ENCODE assay signal across 18 cellular contexts in the genomic region with DNA sequence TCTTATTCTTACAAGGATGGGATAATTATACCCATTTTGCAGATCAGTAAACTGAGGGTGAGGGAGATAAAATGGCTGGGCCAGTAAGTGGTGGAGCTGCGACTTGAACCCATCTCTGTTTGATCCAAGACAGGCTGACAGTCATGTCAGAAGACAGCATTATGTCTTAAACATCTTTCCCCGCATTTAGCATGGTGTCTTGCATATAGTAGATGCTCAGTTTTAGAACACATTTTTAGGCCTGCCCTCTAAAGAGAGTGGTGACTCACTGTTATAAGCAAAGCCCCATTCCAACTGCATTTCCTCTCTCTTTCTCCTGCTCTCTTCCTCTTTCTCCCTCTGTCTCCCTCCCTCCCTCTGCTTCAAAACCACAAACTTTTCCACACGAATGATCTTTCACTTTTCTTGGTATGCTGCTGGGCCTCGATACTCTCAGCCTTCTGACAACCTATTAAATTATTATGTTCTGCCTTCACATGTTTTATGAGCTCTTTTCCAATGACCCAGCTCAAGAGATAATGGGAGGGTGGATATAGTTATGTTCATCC. TPM values are rescaled to one million over a fixed set of nuclear protein-coding genes. Genes with fewer than 3 reads are reported as not detected.
A peak's percentile ranks its signal among the peaks of the same experiment; 100 is the strongest.
DNase-seq lines count a peak whose midpoint lies in the region; ATAC-seq and TF ChIP-seq lines count a peak whose summit lies in the region.
"Had no signal": no experiment of that assay in that cellular context is flagged by ENCODE, and none has a peak within 500 bp of the region (broad histone marks: within the 10 kb centered on the region; RNA-seq: fewer than 3 reads in every experiment).

No MANE protein-coding gene starts in this region.

- H3K36me3 ChIP-seq in HEK293 (ENCODE audit: control insufficient read depth in 2 of 2, insufficient read depth in 1 of 2, low read length in 2 of 2), result no peaks in the 10 kb centered on the region
- H3K36me3 ChIP-seq: WERI-Rb-1 had no signal

- TF ChIP-seq CTCF in AG04450 (IDR thresholded peaks at IDR 0.05; ENCODE audit: low read depth, low read length), result no peak
- TF ChIP-seq CTCF in HEK293 (tag by site-specific recombination; IDR thresholded peaks at IDR 0.05), result no peak
- no peak for TF ChIP-seq CTCF in foreskin keratinocyte (conservative IDR thresholded peaks at IDR 0.05)
- TF ChIP-seq CTCF in Calu3 (IDR thresholded peaks at IDR 0.05; ENCODE audit: unreplicated experiment), result no peak

- H3K4me3 ChIP-seq in AG04450 (ENCODE audit: low read depth, low read length) (no peak overlapping the region), HEK293 (ENCODE audit: low read depth, low read length) (no peak overlapping the region)

- H3K27ac Mint-ChIP-seq in Calu3 (ENCODE audit: unreplicated experiment), result no peak overlapping the region
- H3K27ac Mint-ChIP-seq: stimulated activated naive CD8-positive, alpha-beta T cell treated with anti-CD3 and anti-CD28 coated beads, Interleukin-15, amount 100 ng/mL, for 72 hours had no signal

- peak overlapping the region; percentile 68 for H3K27ac ChIP-seq in AG04450 (ENCODE audit: low read depth, low read length)
- no peak overlapping the region for H3K27ac ChIP-seq in HEK293 (ENCODE audit: extremely low read depth, low read depth, low read length)
- H3K27ac ChIP-seq in foreskin keratinocyte, result no peak overlapping the region
- H3K27ac ChIP-seq: C4-2B, WERI-Rb-1 had no signal

- H3K9me3 ChIP-seq in AG04450 (ENCODE audit: control insufficient read depth, insufficient read depth, low read length) (peaks cover 2% of the 10 kb centered on the region; the same call in 1 of the 2 replicates), HEK293 (ENCODE audit: control insufficient read depth, insufficient read depth, low read depth, low read length) (no peaks in the 10 kb centered on the region)

- ATAC-seq in foreskin keratinocyte, result peak; percentile 19
- no peak for ATAC-seq in HG03039 (IDR thresholded peaks at IDR 0.05; ENCODE audit: unreplicated experiment)
- no peak for ATAC-seq in HG03342 (IDR thresholded peaks at IDR 0.05; ENCODE audit: unreplicated experiment)
- ATAC-seq: activated T-cell treated with anti-CD3 and anti-CD28 coated beads, Interleukin-2, amount 50 U/mL, for 4 hours; left ventricle myocardium superior; Panc1; stimulated activated naive CD8-positive, alpha-beta T cell treated with anti-CD3 and anti-CD28 coated beads, Interleukin-15, amount 100 ng/mL, for 72 hours had no signal

- H3K27me3 Mint-ChIP-seq in Calu3 (ENCODE audit: unreplicated experiment), result peaks cover 13% of the 10 kb centered on the region
- H3K27me3 Mint-ChIP-seq: stimulated activated naive CD8-positive, alpha-beta T cell treated with anti-CD3 and anti-CD28 coated beads, Interleukin-15, amount 100 ng/mL, for 72 hours had no signal

- DNase-seq in AG04450 (ENCODE audit: low read depth, low spot score) (no peak), SKM-1 (lab: John Stamatoyannopoulos, UW; ENCODE audit: unreplicated experiment) (peak; percentile 57), foreskin keratinocyte (peak in 1 of 2 donors; percentile 28), cerebellar cortex (ENCODE audit: low spot score) (no peak), Calu3 (no peak)
- DNase-seq: activated T-cell treated with anti-CD3 and anti-CD28 coated beads, Interleukin-2, amount 50 U/mL, for 4 hours; central memory CD4-positive, alpha-beta T cell; foreskin melanocyte; left ventricle myocardium superior; NCI-H2081; occipital lobe; stimulated activated naive CD8-positive, alpha-beta T cell treated with anti-CD3 and anti-CD28 coated beads, Interleukin-15, amount 100 ng/mL, for 72 hours; WERI-Rb-1 had no signal

- no peaks in the 10 kb centered on the region for H3K4me1 Mint-ChIP-seq in Calu3 (ENCODE audit: low read depth, unreplicated experiment)
- H3K4me1 Mint-ChIP-seq: stimulated activated naive CD8-positive, alpha-beta T cell treated with anti-CD3 and anti-CD28 coated beads, Interleukin-15, amount 100 ng/mL, for 72 hours had no signal

- no peaks in the 10 kb centered on the region for H3K27me3 ChIP-seq in AG04450 (ENCODE audit: control insufficient read depth, insufficient read depth, low read length)
- no peaks in the 10 kb centered on the region for H3K27me3 ChIP-seq in foreskin keratinocyte

- no TSS peak for BruUV-seq in Calu3 (replicated peaks; lab: Mats Ljungman, UMichigan)

- H3K9me3 Mint-ChIP-seq in Calu3 (ENCODE audit: low read depth, unreplicated experiment), result no peaks in the 10 kb centered on the region
- H3K9me3 Mint-ChIP-seq: activated T-cell treated with anti-CD3 and anti-CD28 coated beads, Interleukin-2, amount 50 U/mL, for 4 hours had no signal

- no peaks in the 10 kb centered on the region for H3K36me3 Mint-ChIP-seq in Calu3 (ENCODE audit: insufficient read depth, unreplicated experiment)

- H3K4me1 ChIP-seq in HEK293 (ENCODE audit: control insufficient read depth, insufficient read depth, low read length), result no peaks in the 10 kb centered on the region
- H3K4me1 ChIP-seq in foreskin keratinocyte, result no peaks in the 10 kb centered on the region

- H3K4me3 Mint-ChIP-seq in Calu3 (ENCODE audit: low read depth, unreplicated experiment), result no peak overlapping the region
- H3K4me3 Mint-ChIP-seq: activated T-cell treated with anti-CD3 and anti-CD28 coated beads, Interleukin-2, amount 50 U/mL, for 4 hours; stimulated activated naive CD8-positive, alpha-beta T cell treated with anti-CD3 and anti-CD28 coated beads, Interleukin-15, amount 100 ng/mL, for 72 hours had no signal

- intact Hi-C loops in Calu3 (cut with micrococcal nuclease; ENCODE audit: unreplicated experiment), result no loop called here

- CTCF ChIA-PET in AG04450 (lab: Charles Lee), result interaction anchor here (0.5 to 1.3 kb wide), 3 partner anchors 21 to 841 kb away, joined by 3 to 6 read pairs (median 3); a partner anchor contains a TSS
- CTCF ChIA-PET in HEK293 (lab: Yijun Ruan, JAX), result interaction anchor here (0.7 to 1.8 kb wide), 3 partner anchors 20 to 119 kb away, joined by 3 to 6 read pairs (median 3); a partner anchor contains a TSS
- CTCF ChIA-PET in Calu3 (lab: Charles Lee), result no interaction called here

- POLR2A ChIA-PET in AG04450 (lab: Yijun Ruan, JAX) (no interaction called here), HEK293 (lab: Yijun Ruan, JAX) (no interaction called here)

TF ChIP-seq in HEK293, 187 proteins besides CTCF, POLR2A, EP300 and RAD21 (continues in another document):
- TF ChIP-seq ZNF248 (tag by site-specific recombination; IDR thresholded peaks at IDR 0.05) (no peak), ZNF341 (tag by site-specific recombination; IDR thresholded peaks at IDR 0.05; ENCODE audit: low read depth) (peak; percentile 41), ZBTB48 (tag by site-specific recombination; IDR thresholded peaks at IDR 0.05) (no peak), ZNF664 (tag by site-specific recombination; IDR thresholded peaks at IDR 0.05) (peak; percentile 96), YY1 (tag by site-specific recombination; IDR thresholded peaks at IDR 0.05) (no peak), ZNF223 (tag by site-specific recombination; IDR thresholded peaks at IDR 0.05) (no peak), ZNF221 (tag by site-specific recombination; IDR thresholded peaks at IDR 0.05; ENCODE audit: borderline replicate concordance) (no peak), ZNF529 (tag by site-specific recombination; IDR thresholded peaks at IDR 0.05; ENCODE audit: insufficient replicate concordance) (no peak), ZNF214 (tag by site-specific recombination; IDR thresholded peaks at IDR 0.05; ENCODE audit: borderline replicate concordance) (no peak), ZNF133 (tag by site-specific recombination; IDR thresholded peaks at IDR 0.05) (no peak), OSR2 (tag by site-specific recombination; IDR thresholded peaks at IDR 0.05) (0 out of 2 replicates have a peak, but pooled peaks have one; percentile 22), ZNF10 (tag by site-specific recombination; IDR thresholded peaks at IDR 0.05) (no peak), ZNF76 (tag by site-specific recombination; IDR thresholded peaks at IDR 0.05; ENCODE audit: borderline replicate concordance, low read depth) (no peak)
- TF ChIP-seq, protein P1, sequence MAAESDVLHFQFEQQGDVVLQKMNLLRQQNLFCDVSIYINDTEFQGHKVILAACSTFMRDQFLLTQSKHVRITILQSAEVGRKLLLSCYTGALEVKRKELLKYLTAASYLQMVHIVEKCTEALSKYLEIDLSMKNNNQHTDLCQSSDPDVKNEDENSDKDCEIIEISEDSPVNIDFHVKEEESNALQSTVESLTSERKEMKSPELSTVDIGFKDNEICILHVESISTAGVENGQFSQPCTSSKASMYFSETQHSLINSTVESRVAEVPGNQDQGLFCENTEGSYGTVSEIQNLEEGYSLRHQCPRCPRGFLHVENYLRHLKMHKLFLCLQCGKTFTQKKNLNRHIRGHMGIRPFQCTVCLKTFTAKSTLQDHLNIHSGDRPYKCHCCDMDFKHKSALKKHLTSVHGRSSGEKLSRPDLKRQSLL (tag by site-specific recombination; IDR thresholded peaks at IDR 0.05), result no peak
- TF ChIP-seq, protein P2, sequence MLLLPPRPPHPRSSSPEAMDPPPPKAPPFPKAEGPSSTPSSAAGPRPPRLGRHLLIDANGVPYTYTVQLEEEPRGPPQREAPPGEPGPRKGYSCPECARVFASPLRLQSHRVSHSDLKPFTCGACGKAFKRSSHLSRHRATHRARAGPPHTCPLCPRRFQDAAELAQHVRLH (tag by site-specific recombination; IDR thresholded peaks at IDR 0.05), result peak; percentile 74; the same call in 1 of the 2 replicates
- TF ChIP-seq, protein P3, sequence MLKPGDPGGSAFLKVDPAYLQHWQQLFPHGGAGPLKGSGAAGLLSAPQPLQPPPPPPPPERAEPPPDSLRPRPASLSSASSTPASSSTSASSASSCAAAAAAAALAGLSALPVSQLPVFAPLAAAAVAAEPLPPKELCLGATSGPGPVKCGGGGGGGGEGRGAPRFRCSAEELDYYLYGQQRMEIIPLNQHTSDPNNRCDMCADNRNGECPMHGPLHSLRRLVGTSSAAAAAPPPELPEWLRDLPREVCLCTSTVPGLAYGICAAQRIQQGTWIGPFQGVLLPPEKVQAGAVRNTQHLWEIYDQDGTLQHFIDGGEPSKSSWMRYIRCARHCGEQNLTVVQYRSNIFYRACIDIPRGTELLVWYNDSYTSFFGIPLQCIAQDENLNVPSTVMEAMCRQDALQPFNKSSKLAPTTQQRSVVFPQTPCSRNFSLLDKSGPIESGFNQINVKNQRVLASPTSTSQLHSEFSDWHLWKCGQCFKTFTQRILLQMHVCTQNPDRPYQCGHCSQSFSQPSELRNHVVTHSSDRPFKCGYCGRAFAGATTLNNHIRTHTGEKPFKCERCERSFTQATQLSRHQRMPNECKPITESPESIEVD (tag by site-specific recombination; IDR thresholded peaks at IDR 0.05), result peak; percentile 77

RNA-seq across cellular contexts. Expression of a gene that starts 25.2 kb away (rescaled TPM):
- 51.0 and 61.9 TPM in 2 replicates for polyA plus RNA-seq in AG04450 (2011; rRNA removed)
- polyA minus RNA-seq in AG04450 (2011; rRNA and poly(A)+ RNA removed), result 20.0 and 27.2 TPM in 2 replicates
- 52.9 and 53.0 TPM in 2 replicates for total RNA-seq in foreskin keratinocyte
- polyA plus RNA-seq in foreskin keratinocyte, result 85.2 and 95.4 TPM in 2 replicates
- 38.8 and 48.6 TPM in 2 replicates for total RNA-seq in Calu3 (2022)

RNA-seq across cellular contexts. Expression of a gene that starts 25.4 kb away (rescaled TPM):
- 0.62 and 0.68 TPM in 2 replicates for polyA plus RNA-seq in AG04450 (2011; rRNA removed)
- 0.74 and 1.7 TPM in 2 replicates for polyA minus RNA-seq in AG04450 (2011; rRNA and poly(A)+ RNA removed)
- 0.99 and 1.1 TPM in 2 replicates for total RNA-seq in foreskin keratinocyte
- polyA plus RNA-seq in foreskin keratinocyte, result 0.76 and 0.82 TPM in 2 replicates
- total RNA-seq in Calu3 (2022), result 0.68 and 1.2 TPM in 2 replicates
